In genomic region chr9:126615791-126616447, GRCh38 we compare ENCODE assay signal across 1 cellular context.
TF ChIP-seq lines count a peak whose summit lies in the region.

No MANE protein-coding gene starts in this region.

TF ChIP-seq in HepG2, 621 proteins besides CTCF, POLR2A, EP300 and RAD21 (continued from another document):
- TF ChIP-seq, protein P1, sequence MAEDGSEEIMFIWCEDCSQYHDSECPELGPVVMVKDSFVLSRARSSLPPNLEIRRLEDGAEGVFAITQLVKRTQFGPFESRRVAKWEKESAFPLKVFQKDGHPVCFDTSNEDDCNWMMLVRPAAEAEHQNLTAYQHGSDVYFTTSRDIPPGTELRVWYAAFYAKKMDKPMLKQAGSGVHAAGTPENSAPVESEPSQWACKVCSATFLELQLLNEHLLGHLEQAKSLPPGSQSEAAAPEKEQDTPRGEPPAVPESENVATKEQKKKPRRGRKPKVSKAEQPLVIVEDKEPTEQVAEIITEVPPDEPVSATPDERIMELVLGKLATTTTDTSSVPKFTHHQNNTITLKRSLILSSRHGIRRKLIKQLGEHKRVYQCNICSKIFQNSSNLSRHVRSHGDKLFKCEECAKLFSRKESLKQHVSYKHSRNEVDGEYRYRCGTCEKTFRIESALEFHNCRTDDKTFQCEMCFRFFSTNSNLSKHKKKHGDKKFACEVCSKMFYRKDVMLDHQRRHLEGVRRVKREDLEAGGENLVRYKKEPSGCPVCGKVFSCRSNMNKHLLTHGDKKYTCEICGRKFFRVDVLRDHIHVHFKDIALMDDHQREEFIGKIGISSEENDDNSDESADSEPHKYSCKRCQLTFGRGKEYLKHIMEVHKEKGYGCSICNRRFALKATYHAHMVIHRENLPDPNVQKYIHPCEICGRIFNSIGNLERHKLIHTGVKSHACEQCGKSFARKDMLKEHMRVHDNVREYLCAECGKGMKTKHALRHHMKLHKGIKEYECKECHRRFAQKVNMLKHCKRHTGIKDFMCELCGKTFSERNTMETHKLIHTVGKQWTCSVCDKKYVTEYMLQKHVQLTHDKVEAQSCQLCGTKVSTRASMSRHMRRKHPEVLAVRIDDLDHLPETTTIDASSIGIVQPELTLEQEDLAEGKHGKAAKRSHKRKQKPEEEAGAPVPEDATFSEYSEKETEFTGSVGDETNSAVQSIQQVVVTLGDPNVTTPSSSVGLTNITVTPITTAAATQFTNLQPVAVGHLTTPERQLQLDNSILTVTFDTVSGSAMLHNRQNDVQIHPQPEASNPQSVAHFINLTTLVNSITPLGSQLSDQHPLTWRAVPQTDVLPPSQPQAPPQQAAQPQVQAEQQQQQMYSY (CRISPR knock-in tag; IDR thresholded peaks at IDR 0.05): peak; percentile 53
- no peak for TF ChIP-seq NCOA2 (CRISPR knock-in tag; IDR thresholded peaks at IDR 0.05)
- TF ChIP-seq ZNF800 (CRISPR knock-in tag; IDR thresholded peaks at IDR 0.05): peak; percentile 89
- TF ChIP-seq FOXC1 (CRISPR knock-in tag; IDR thresholded peaks at IDR 0.05; ENCODE audit: borderline replicate concordance): no peak
- TF ChIP-seq GPBP1L1 (CRISPR knock-in tag; IDR thresholded peaks at IDR 0.05): no peak
- TF ChIP-seq ZNF83 (CRISPR knock-in tag; IDR thresholded peaks at IDR 0.05; ENCODE audit: borderline replicate concordance): no peak
- no peak for TF ChIP-seq PHF8 (CRISPR knock-in tag; IDR thresholded peaks at IDR 0.05)
- no peak for TF ChIP-seq RARG (CRISPR knock-in tag; IDR thresholded peaks at IDR 0.05; ENCODE audit: low read depth)
- no peak for TF ChIP-seq MZF1 (CRISPR knock-in tag; IDR thresholded peaks at IDR 0.05; ENCODE audit: borderline replicate concordance)
- no peak for TF ChIP-seq CREM (IDR thresholded peaks at IDR 0.05)
- no peak for TF ChIP-seq CREM (CRISPR knock-in tag; IDR thresholded peaks at IDR 0.05)
- no peak for TF ChIP-seq ZNF878 (CRISPR knock-in tag; IDR thresholded peaks at IDR 0.05)
- TF ChIP-seq, protein P2, sequence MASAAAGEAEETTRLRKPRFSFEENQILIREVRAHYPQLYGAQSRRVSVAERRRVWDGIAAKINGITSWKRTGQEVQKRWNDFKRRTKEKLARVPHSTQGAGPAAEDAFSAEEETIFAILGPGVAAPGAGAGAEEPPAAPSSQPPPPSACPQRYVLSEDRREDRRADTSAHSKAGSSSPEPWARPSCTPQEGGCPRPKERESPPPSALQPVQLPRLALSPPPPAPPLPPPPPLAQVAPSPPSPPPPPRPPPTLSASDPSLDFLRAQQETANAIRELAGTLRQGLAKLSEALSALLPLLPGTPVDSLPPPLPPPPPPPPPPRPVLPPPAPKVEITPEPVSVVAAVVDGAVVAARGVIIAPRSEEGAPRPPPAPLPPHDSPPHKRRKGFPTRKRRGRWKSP (CRISPR knock-in tag; IDR thresholded peaks at IDR 0.05): no peak
- TF ChIP-seq ZNF564 (CRISPR knock-in tag; IDR thresholded peaks at IDR 0.05): no peak
- TF ChIP-seq ATF1 (CRISPR knock-in tag; IDR thresholded peaks at IDR 0.05): no peak
- TF ChIP-seq, protein P3, sequence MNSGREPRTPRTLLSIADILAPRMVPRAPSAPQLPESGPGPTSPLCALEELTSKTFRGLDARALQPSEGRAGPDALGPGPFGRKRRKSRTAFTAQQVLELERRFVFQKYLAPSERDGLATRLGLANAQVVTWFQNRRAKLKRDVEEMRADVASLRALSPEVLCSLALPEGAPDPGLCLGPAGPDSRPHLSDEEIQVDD (CRISPR knock-in tag; IDR thresholded peaks at IDR 0.05; ENCODE audit: borderline replicate concordance): no peak
- no peak for TF ChIP-seq ZNF431 (CRISPR knock-in tag; IDR thresholded peaks at IDR 0.05; ENCODE audit: borderline replicate concordance, low read depth)
TF ChIP-seq in HepG2: peak in this region for 2.
